8 cellular contexts compared by ENCODE assay signal in the genomic region with DNA sequence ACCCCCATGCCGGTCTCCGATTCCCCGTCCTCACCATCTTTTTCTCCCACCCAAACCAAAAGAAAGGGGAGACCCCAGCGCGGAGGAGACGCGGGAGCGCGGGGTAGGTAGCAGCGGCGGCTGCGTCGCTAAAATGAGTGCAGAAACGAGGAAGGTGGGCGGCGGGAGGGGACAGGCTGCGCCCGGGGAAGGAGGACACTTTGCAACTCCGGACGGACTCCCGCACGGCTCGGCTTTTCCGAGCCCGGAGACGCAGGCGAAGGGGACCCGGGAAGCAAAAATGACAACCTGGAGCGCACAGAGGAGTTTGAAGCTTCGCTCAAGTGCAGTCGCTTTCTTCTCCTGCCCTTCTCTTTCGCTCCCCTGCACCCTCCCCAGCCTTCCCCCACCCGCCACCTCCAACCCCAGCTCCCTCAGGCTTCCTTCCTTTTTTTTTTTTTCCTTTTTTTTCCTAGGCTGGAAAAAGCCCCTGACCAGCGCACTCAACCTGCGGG. TPM values are rescaled to one million over a fixed set of nuclear protein-coding genes. Genes with fewer than 3 reads are reported as not detected.
DNase-seq lines count a peak whose midpoint lies in the region; ATAC-seq and TF ChIP-seq lines count a peak whose summit lies in the region.

No MANE protein-coding gene starts in this region.

- TF ChIP-seq EP300 in stomach (IDR thresholded peaks at IDR 0.05), result no peak

- peaks cover 23% of the 10 kb centered on the region for H3K27me3 Mint-ChIP-seq in chondrocyte (ENCODE audit: low read depth)

- H3K4me3 Mint-ChIP-seq in chondrocyte (ENCODE audit: unreplicated experiment), result peak overlapping the region; percentile 87

- H3K36me3 Mint-ChIP-seq in chondrocyte (ENCODE audit: low read depth), result no peaks in the 10 kb centered on the region

- TF ChIP-seq CTCF in chondrocyte (IDR thresholded peaks at IDR 0.05), result no peak
- TF ChIP-seq CTCF in lung (IDR thresholded peaks at IDR 0.05; ENCODE audit: control extremely low read depth, extremely low read depth), result no peak
- no peak for TF ChIP-seq CTCF in stomach (IDR thresholded peaks at IDR 0.05)

- peak; percentile 6 for DNase-seq in T-helper 9 cell
- DNase-seq in chondrocyte (ENCODE audit: low spot score), result no peak
- no peak for DNase-seq in lung (ENCODE audit: low spot score)
- DNase-seq in stomach, result no peak

- H3K4me1 ChIP-seq in lung (ENCODE audit: control insufficient read depth in 2 of 2, insufficient read depth in 2 of 2, low read length in 2 of 2) (peaks cover 3 to 23% of the 10 kb centered on the region in 2 donors), stomach (peaks cover 29 to 72% (median 63%) of the 10 kb centered on the region in 4 donors)

- H3K27ac ChIP-seq in lung (ENCODE audit: low read depth in 1 of 2, low read length in 1 of 2) (peak overlapping the region; percentile 56 to 90), stomach (peak overlapping the region; percentile 56 to 87 (median 80))

- no peak overlapping the region for H3K27ac Mint-ChIP-seq in chondrocyte (ENCODE audit: unreplicated experiment)

- H3K9me3 ChIP-seq in lung (ENCODE audit: control insufficient read depth in 2 of 2, insufficient read depth in 1 of 2, low read length in 1 of 2), result peaks cover 0 to 3% of the 10 kb centered on the region in 2 donors
- no peaks in the 10 kb centered on the region for H3K9me3 ChIP-seq in stomach

- no peak for TF ChIP-seq POLR2A in stomach (IDR thresholded peaks at IDR 0.05)

- 0% methylated on average over 31 to 35 of the region's 35 CpGs for WGBS in lung, 2 donors
- 0 to 1% (median 0%) methylated on average over 25 to 35 of the region's 35 CpGs for WGBS in stomach, 5 donors

- H3K36me3 ChIP-seq in lung (ENCODE audit: control insufficient read depth in 2 of 2, insufficient read depth in 2 of 2, low read length in 2 of 2) (no peaks in the 10 kb centered on the region), stomach (no peaks in the 10 kb centered on the region)

- peaks cover 28% of the 10 kb centered on the region for H3K4me1 Mint-ChIP-seq in chondrocyte (ENCODE audit: low read depth)

- no peaks in the 10 kb centered on the region for H3K27me3 ChIP-seq in lung (ENCODE audit: control insufficient read depth, insufficient read depth)
- peaks cover 0 to 61% (median 51%) of the 10 kb centered on the region in 3 donors for H3K27me3 ChIP-seq in stomach

- H3K9me3 Mint-ChIP-seq in chondrocyte (ENCODE audit: low read depth), result no peaks in the 10 kb centered on the region

- intact Hi-C loops in stomach (cut with DNase I; ENCODE audit: low total_unique reads), result loop anchor here (10.0 kb wide), 1 partner anchor 496 kb away; no protein-coding TSS in a partner anchor

- H3K4me3 ChIP-seq in lung, result peak overlapping the region; percentile 61
- H3K4me3 ChIP-seq in stomach, result peak overlapping the region; percentile 69 to 84 (median 74)

- ATAC-seq in GM21825 (IDR thresholded peaks at IDR 0.05; ENCODE audit: unreplicated experiment) (peak; percentile 4), lung (ENCODE audit: insufficient read depth, low FRiP score) (no peak), GM21717 (IDR thresholded peaks at IDR 0.05; ENCODE audit: unreplicated experiment) (no peak), GM19467 (IDR thresholded peaks at IDR 0.05; ENCODE audit: unreplicated experiment) (no peak), HG03460 (IDR thresholded peaks at IDR 0.05; ENCODE audit: unreplicated experiment) (no peak)

RNA-seq across cellular contexts. Expression of gene SFMBT2, which starts 0.5 kb away (rescaled TPM):
- 1.8 to 2.0 TPM (median 1.9 TPM) in 3 replicates for total RNA-seq in chondrocyte
- total RNA-seq in lung, result 10 to 100 TPM in 1 of 2 donors, 1 to 10 TPM in 1; 9.6 to 11.0 TPM
- 1 to 10 TPM; 2.9 to 3.4 TPM for polyA plus RNA-seq in lung
- 10 to 100 TPM in 3 of 5 donors, 1 to 10 TPM in 2; 1.2 to 17.3 (median 13.4) TPM for total RNA-seq in stomach
- polyA plus RNA-seq in stomach, result 1 to 10 TPM in 2 of 3 donors, under 1 TPM in 1; 0.90 to 2.9 (median 1.1) TPM
